10 cellular contexts compared by ENCODE assay signal in the genomic region with DNA sequence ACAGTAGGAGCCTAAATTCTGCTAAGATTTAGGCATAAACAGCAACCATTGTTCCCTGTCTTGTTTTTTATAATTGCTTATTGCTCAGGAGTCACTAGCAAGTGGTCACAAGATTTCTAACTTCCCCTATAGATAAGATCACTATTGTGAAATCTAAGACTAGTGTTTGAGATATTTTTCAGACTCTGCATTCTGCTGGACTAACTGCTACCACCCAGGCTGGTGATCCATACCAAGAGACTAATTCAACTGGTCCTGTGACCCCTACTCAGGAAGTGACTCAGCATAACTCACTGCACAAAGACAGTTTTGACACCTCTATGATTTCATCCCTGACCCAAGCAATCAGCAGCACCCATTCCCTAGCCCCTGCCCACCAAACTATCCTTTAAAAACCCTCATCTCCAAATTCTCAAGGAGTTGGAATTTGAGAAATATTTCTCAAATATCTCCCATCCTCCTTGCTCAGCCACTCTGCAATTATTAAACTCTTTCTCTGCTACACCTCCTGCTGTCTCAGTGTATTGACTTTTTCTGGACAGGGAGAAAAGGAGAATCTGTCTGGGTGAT. TPM values are rescaled to one million over a fixed set of nuclear protein-coding genes. Genes with fewer than 3 reads are reported as not detected.
DNase-seq lines count a peak whose midpoint lies in the region; ATAC-seq and TF ChIP-seq lines count a peak whose summit lies in the region.
"Had no signal": no experiment of that assay in that cellular context is flagged by ENCODE, and none has a peak within 500 bp of the region (broad histone marks: within the 10 kb centered on the region; RNA-seq: fewer than 3 reads in every experiment).

No MANE protein-coding gene starts in this region.

- H3K9me3 ChIP-seq in PC-9 (ENCODE audit: insufficient read depth, low read depth), result peaks cover 42% of the 10 kb centered on the region
- no peaks in the 10 kb centered on the region for H3K9me3 ChIP-seq in psoas muscle

- no peaks in the 10 kb centered on the region for H3K9me2 ChIP-seq in PC-9 (ENCODE audit: insufficient read depth)

- DNase-seq in NOMO-1 treated with DMSO at 0.1 percent for 48 hours (lab: John Stamatoyannopoulos, UW; ENCODE audit: unreplicated experiment), result peak; percentile 62
- DNase-seq in NOMO-1 treated with dmso at 0.1 percent for 144 hours (lab: John Stamatoyannopoulos, UW; ENCODE audit: unreplicated experiment), result no peak
- DNase-seq in PC-9, result peak; percentile 5 to 68
- DNase-seq in dermis blood vessel endothelial cell, result peak; percentile 68
- no peak for DNase-seq in psoas muscle
- DNase-seq in DMS153 treated with DMSO at 0.1 percent for 48 hours (lab: John Stamatoyannopoulos, UW; ENCODE audit: unreplicated experiment), result no peak
- DNase-seq: SHP77 treated with DMSO at 0.1 percent for 48 hours had no signal

- peaks cover 36% of the 10 kb centered on the region for H3K79me2 ChIP-seq in PC-9 (ENCODE audit: low read depth)

- H3K27ac ChIP-seq in PC-9 (peak overlapping the region; percentile 26), psoas muscle (peak overlapping the region; percentile 1)

- peaks cover 73% of the 10 kb centered on the region for H3K36me3 ChIP-seq in PC-9 (ENCODE audit: low read depth)
- H3K36me3 ChIP-seq in psoas muscle (ENCODE audit: insufficient read depth in 1 of 2, low read depth in 1 of 2), result peaks cover 5 to 10% of the 10 kb centered on the region in 2 donors

- CTCF ChIA-PET in PC-9 (lab: Charles Lee), result no interaction called here

- POLR2A ChIA-PET in PC-9 (lab: Charles Lee; ENCODE audit: unreplicated experiment), result no interaction called here

- H4K20me1 ChIP-seq in PC-9 (ENCODE audit: insufficient read depth), result no peaks in the 10 kb centered on the region; the same call in 1 of the 2 replicates

- intact Hi-C loops in PC-9 (cut with micrococcal nuclease; ENCODE audit: unreplicated experiment), result no loop called here
- intact Hi-C loops in psoas muscle (cut with DNase I), result no loop called here

- BruUV-seq in PC-9 (replicated peaks; lab: Mats Ljungman, UMichigan), result no TSS peak

- no peak for TF ChIP-seq CTCF in PC-9 (conservative IDR thresholded peaks at IDR 0.05)
- TF ChIP-seq CTCF in psoas muscle (IDR thresholded peaks at IDR 0.05), result no peak

- H3K4me3 ChIP-seq in PC-9, result no peak overlapping the region
- H3K4me3 ChIP-seq in psoas muscle, result no peak overlapping the region
- H3K4me3 ChIP-seq: cardiac muscle cell had no signal

- peaks cover 35% of the 10 kb centered on the region for H3F3A ChIP-seq in PC-9 (ENCODE audit: insufficient read depth, low read depth)

- peak in 1 of 4 donors; percentile 34 for ATAC-seq in psoas muscle
- no peak for ATAC-seq in HG03460 (IDR thresholded peaks at IDR 0.05; ENCODE audit: unreplicated experiment)
- ATAC-seq in HG03139 (IDR thresholded peaks at IDR 0.05; ENCODE audit: unreplicated experiment), result no peak

- H2AFZ ChIP-seq in PC-9, result no peak overlapping the region

- H3K4me1 ChIP-seq in PC-9 (replicated peaks; ENCODE audit: insufficient read depth), result peaks cover 8% of the 10 kb centered on the region; the same call in 1 of the 2 replicates
- peaks cover 13% of the 10 kb centered on the region for H3K4me1 ChIP-seq in psoas muscle

- H3K27me3 ChIP-seq in PC-9 (ENCODE audit: insufficient read depth, low read depth), result no peaks in the 10 kb centered on the region
- H3K27me3 ChIP-seq in psoas muscle (ENCODE audit: insufficient read depth in 3 of 3, low read length in 2 of 3), result no peaks in the 10 kb centered on the region
- H3K27me3 ChIP-seq: cardiac muscle cell had no signal

- H3K4me2 ChIP-seq in PC-9, result no peak overlapping the region

RNA-seq across cellular contexts. Expression of a gene that starts 52.7 kb away (rescaled TPM):
- total RNA-seq in PC-9 (2021) (30.0 and 38.7 TPM in 2 replicates), dermis blood vessel endothelial cell (33.9 and 35.5 TPM in 2 replicates), psoas muscle (10 to 100 TPM; 15.2 to 22.0 (median 20.6) TPM)
- 1 to 10 TPM; 4.6 to 7.2 (median 6.7) TPM for polyA plus RNA-seq in psoas muscle

Comparison
In these comparisons a context has a peak if more than half of its experiments do, and no peak if none do; other contexts are left out.
1. DNase-seq: peak in NOMO-1 treated with DMSO at 0.1 percent for 48 hours (single experiment), PC-9 (2 of 2) and dermis blood vessel endothelial cell (single experiment); none in NOMO-1 treated with dmso at 0.1 percent for 144 hours (single experiment), psoas muscle (0 of 2) and DMS153 treated with DMSO at 0.1 percent for 48 hours (single experiment).